30 cellular contexts compared by ENCODE assay signal in the genomic region with DNA sequence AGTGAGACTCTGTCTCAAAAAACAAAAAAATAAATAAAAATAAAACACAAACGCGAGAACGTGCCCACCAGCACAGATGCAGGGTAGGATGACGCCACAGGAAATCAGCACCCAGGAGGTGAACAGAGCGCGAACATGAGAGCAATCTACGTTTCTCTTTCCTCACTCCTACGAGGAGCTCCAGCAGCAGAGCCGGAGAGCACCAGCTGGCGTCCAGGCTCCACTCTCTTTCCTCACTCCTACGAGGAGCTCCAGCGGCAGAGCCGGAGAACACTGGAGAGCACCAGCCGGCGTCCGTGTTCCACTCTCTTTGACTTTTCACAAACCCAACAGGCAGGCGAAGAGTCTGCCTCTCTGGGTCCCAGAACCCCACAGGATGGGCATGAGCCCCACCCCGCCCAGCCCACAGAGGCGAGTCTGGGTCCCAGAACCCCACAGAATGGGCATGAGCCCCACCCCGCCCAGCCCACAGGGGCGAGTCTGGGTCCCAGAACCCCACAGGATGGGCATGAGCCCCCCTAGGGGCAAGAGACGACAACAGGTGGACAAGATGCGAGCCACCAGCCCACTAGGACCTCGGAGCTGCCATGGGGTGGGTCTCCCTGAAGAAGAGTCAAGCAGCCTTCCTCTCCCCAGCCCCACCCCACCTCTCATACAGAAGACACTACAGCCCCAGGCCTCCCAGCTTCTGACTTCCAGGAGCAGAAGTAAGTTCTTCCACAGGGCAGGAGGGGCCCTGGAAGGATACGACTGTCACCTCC. TPM values are rescaled to one million over a fixed set of nuclear protein-coding genes. Genes with fewer than 3 reads are reported as not detected.
DNase-seq lines count a peak whose midpoint lies in the region; ATAC-seq and TF ChIP-seq lines count a peak whose summit lies in the region.
"Had no signal": no experiment of that assay in that cellular context is flagged by ENCODE, and none has a peak within 500 bp of the region (broad histone marks: within the 10 kb centered on the region; RNA-seq: fewer than 3 reads in every experiment).

No MANE protein-coding gene starts in this region.

- TF ChIP-seq CTCF in left ventricle myocardium inferior (IDR thresholded peaks at IDR 0.05; ENCODE audit: borderline replicate concordance) (no peak), gastrocnemius medialis (IDR thresholded peaks at IDR 0.05 in 4 of 5, conservative IDR thresholded peaks at IDR 0.05 in 1 of 5) (no peak)

- in situ Hi-C loops in gastrocnemius medialis (cut with MboI; ENCODE audit: low sequenced_read_pairs in 4 of 4) = no loop called here

- TF ChIP-seq POLR2A in gastrocnemius medialis (IDR thresholded peaks at IDR 0.05) = no peak

- peaks cover 46% of the 10 kb centered on the region for H3K4me1 ChIP-seq in left ventricle myocardium inferior
- no peaks in the 10 kb centered on the region for H3K4me1 ChIP-seq in gastrocnemius medialis
- H3K4me1 ChIP-seq: transverse colon had no signal

- H3K9me3 ChIP-seq in left ventricle myocardium inferior (replicated peaks) (no peaks in the 10 kb centered on the region), gastrocnemius medialis (no peaks in the 10 kb centered on the region)
- H3K9me3 ChIP-seq: transverse colon had no signal

- intact Hi-C loops in left ventricle myocardium inferior (cut with micrococcal nuclease) (loop anchor here (10.0 kb wide), 1 partner anchor 54 kb away; a partner anchor contains a TSS), gastrocnemius medialis (cut with DNase I; ENCODE audit: low total_unique reads) (no loop called here)

- DNase-seq in GM03348 (ENCODE audit: low spot score) = peak; percentile 35
- DNase-seq in cerebellar cortex (ENCODE audit: low spot score) = peak; percentile 55
- no peak for DNase-seq in left ventricle myocardium inferior
- DNase-seq in gastrocnemius medialis = no peak
- no peak for DNase-seq in NCI-H345 treated with DMSO at 0.1 percent for 48 hours (lab: John Stamatoyannopoulos, UW; ENCODE audit: unreplicated experiment)
- no peak for DNase-seq in nucleus accumbens (lab: John Stamatoyannopoulos, UW)
- DNase-seq in GOT3 (lab: John Stamatoyannopoulos, UW) = no peak
- DNase-seq: activated CD4-positive, alpha-beta T cell treated with anti-CD3 and anti-CD28 coated beads for 48 hours; activated effector memory CD4-positive, alpha-beta T cell treated with Interleukin-2 at 50 U/mL for 16 hours; activated T-cell treated with anti-CD3 and anti-CD28 coated beads for 4 hours; brain microvascular endothelial cell; DND-41; effector memory CD4-positive, alpha-beta T cell; KBM-7; midbrain; naive B cell; NCI-H1105 treated with DMSO at 0.1 percent for 48 hours; NCI-H2029; NCI-H748 treated with DMSO at 0.1 percent for 48 hours; RPMI8226; T-cell; transverse colon; WERI-Rb-1 had no signal

- peak overlapping the region; percentile 27 for H3K27ac ChIP-seq in left ventricle myocardium inferior (replicated peaks)
- H3K27ac ChIP-seq in gastrocnemius medialis = peak overlapping the region in 3 of 4 donors; percentile 5 to 29 (median 18)
- H3K27ac ChIP-seq: brain microvascular endothelial cell, epithelial cell of prostate, transverse colon, WERI-Rb-1 had no signal

- peaks cover 4% of the 10 kb centered on the region for H3K36me3 ChIP-seq in left ventricle myocardium inferior
- H3K36me3 ChIP-seq in gastrocnemius medialis = no peaks in the 10 kb centered on the region
- H3K36me3 ChIP-seq: brain microvascular endothelial cell, transverse colon, WERI-Rb-1 had no signal

- H3K27me3 ChIP-seq in left ventricle myocardium inferior (ENCODE audit: low read depth) (no peaks in the 10 kb centered on the region), gastrocnemius medialis (no peaks in the 10 kb centered on the region)
- H3K27me3 ChIP-seq: brain microvascular endothelial cell, transverse colon had no signal

- ATAC-seq in gastrocnemius medialis = no peak
- ATAC-seq: activated naive CD4-positive, alpha-beta T cell treated with anti-CD3 and anti-CD28 coated beads, Interleukin-2, amount 50 U/mL, for 72 hours; stimulated activated effector memory CD8-positive, alpha-beta T cell treated with anti-CD3 and anti-CD28 coated beads, Interleukin-12 subunit alpha, Interleukin-12 subunit beta, amount 100 ng/mL, for 72 hours; T-cell had no signal

- no peak overlapping the region for H3K4me3 ChIP-seq in left ventricle myocardium inferior
- no peak overlapping the region for H3K4me3 ChIP-seq in gastrocnemius medialis
- H3K4me3 ChIP-seq: transverse colon had no signal

RNA-seq across cellular contexts. Expression of a gene that starts 20.2 kb away (rescaled TPM):
- total RNA-seq in left ventricle myocardium inferior (13.6 TPM), gastrocnemius medialis (1 to 10 TPM; 4.3 to 7.1 (median 5.6) TPM)

RNA-seq across cellular contexts. Expression of a gene that starts 50.4 kb away (rescaled TPM):
- not detected for total RNA-seq in left ventricle myocardium inferior
- total RNA-seq in gastrocnemius medialis = not detected
- total RNA-seq: activated naive CD4-positive, alpha-beta T cell treated with anti-CD3 and anti-CD28 coated beads, Interleukin-2, amount 50 U/mL, for 72 hours; H4; lower leg skin; MCF 10A; pulmonary artery endothelial cell; T-cell; transverse colon had no signal

RNA-seq across cellular contexts. Expression of a gene that starts 54.2 kb away (rescaled TPM):
- total RNA-seq in left ventricle myocardium inferior = 72.0 TPM
- 10 to 100 TPM; 57.7 to 92.4 (median 59.8) TPM for total RNA-seq in gastrocnemius medialis

Comparison
In these comparisons a context has a peak if more than half of its experiments do, and no peak if none do; other contexts are left out.
1. DNase-seq: peak in GM03348 (single experiment) and cerebellar cortex (single experiment); none in left ventricle myocardium inferior (single experiment), gastrocnemius medialis (0 of 2), NCI-H345 treated with DMSO at 0.1 percent for 48 hours (single experiment), nucleus accumbens (0 of 56) and GOT3 (single experiment).